9 cellular contexts compared by ENCODE assay signal in the genomic region with DNA sequence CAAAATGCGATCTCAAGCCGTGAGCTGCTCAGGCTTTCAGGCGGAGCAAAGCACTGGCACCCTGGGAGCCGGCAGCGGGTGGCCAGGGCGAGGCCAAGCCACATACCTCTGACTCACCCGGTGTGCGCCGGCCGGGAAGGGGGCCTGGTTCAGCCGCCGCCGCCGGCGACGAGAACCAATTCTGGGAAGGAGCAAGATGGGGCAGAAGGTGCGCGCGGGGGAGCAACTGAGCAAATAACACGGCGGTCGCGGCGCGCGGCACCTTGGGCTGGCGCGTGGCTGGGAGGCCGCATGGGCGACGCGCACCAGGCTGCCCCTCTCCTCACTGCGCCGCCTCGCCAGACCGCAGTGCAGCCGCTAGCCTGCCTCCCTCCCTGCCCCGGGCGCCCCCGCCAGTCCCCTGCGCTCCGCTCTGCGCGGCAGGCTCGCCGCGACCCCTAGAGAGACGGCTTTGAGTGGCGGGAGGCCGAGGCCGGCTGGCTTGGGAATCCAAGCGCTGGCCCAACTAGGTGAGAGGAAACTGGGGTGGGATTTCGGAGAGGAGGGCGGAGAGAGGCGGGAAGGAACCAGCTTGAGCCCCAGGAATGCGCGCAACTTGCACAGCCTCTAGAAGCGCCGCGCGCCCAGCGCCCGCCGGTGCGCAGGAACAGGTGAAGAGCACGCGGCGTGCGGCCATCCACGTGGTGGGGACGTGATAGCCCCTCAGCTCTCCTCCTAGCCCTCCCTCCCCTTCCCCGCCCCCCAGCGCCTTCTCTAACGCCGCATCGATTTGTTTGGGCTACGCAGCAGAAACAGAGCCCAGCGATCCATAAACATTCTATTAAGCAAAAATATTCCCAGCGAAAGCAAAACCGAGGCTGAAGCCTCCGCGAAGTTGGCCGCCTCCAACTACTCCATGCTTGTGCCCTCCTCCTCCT. TPM values are rescaled to one million over a fixed set of nuclear protein-coding genes. Genes with fewer than 3 reads are reported as not detected.
DNase-seq lines count a peak whose midpoint lies in the region; ATAC-seq and TF ChIP-seq lines count a peak whose summit lies in the region.
"Had no signal": no experiment of that assay in that cellular context is flagged by ENCODE, and none has a peak within 500 bp of the region (broad histone marks: within the 10 kb centered on the region; RNA-seq: fewer than 3 reads in every experiment).

No MANE protein-coding gene starts in this region.

- H3K27ac ChIP-seq in cingulate gyrus (ENCODE audit: low read depth, low read length): peak overlapping the region; percentile 65
- H3K27ac ChIP-seq in lung (ENCODE audit: low read depth in 1 of 2, low read length in 1 of 2): peak overlapping the region; percentile 13 to 89
- peak overlapping the region; percentile 58 to 93 (median 86) for H3K27ac ChIP-seq in tibial nerve
- H3K27ac ChIP-seq: KMS-11 had no signal

- H3K4me1 ChIP-seq in lung (ENCODE audit: control insufficient read depth in 2 of 2, insufficient read depth in 2 of 2, low read length in 2 of 2): peaks cover 4 to 7% of the 10 kb centered on the region in 2 donors
- peaks cover 0 to 65% (median 19%) of the 10 kb centered on the region in 4 donors for H3K4me1 ChIP-seq in tibial nerve

- no peak for TF ChIP-seq CTCF in lung (IDR thresholded peaks at IDR 0.05; ENCODE audit: control extremely low read depth, extremely low read depth)
- TF ChIP-seq CTCF in tibial nerve (IDR thresholded peaks at IDR 0.05): no peak

- DNase-seq in Caki2 (ENCODE audit: low read depth): peak; percentile 81
- peak; percentile 53 to 66 for DNase-seq in NCI-H446 (lab: John Stamatoyannopoulos, UW)
- DNase-seq in lung (ENCODE audit: low spot score): peak; percentile 56
- no peak for DNase-seq in tibial nerve (ENCODE audit: low spot score in 2 of 2)
- no peak for DNase-seq in globus pallidus (ENCODE audit: low spot score)
- DNase-seq in SIG-M5 treated with dmso at 0.1 percent for 504 hours (lab: John Stamatoyannopoulos, UW; ENCODE audit: unreplicated experiment): no peak

- peak in 1 of 2 donors; percentile 31 for TF ChIP-seq EP300 in tibial nerve (IDR thresholded peaks at IDR 0.05)

- H3K36me3 ChIP-seq in lung (ENCODE audit: control insufficient read depth in 2 of 2, insufficient read depth in 2 of 2, low read length in 2 of 2): no peaks in the 10 kb centered on the region
- no peaks in the 10 kb centered on the region for H3K36me3 ChIP-seq in tibial nerve

- H3K4me3 ChIP-seq in lung: peak overlapping the region; percentile 74
- H3K4me3 ChIP-seq in tibial nerve: peak overlapping the region; percentile 54 to 94 (median 68)

- in situ Hi-C loops in Caki2 (cut with HindIII; ENCODE audit: low pct_unique_long_range_greater_than_20kb, low sequenced_read_pairs): no loop called here

- H3K9me3 ChIP-seq in lung (ENCODE audit: control insufficient read depth in 2 of 2, insufficient read depth in 1 of 2, low read length in 1 of 2) (no peaks in the 10 kb centered on the region), tibial nerve (no peaks in the 10 kb centered on the region)

- ATAC-seq in lung (ENCODE audit: insufficient read depth, low FRiP score): peak; percentile 56
- ATAC-seq in GM19455 (IDR thresholded peaks at IDR 0.05; ENCODE audit: unreplicated experiment): no peak

- 1% methylated on average over 80 to 83 of the region's 83 CpGs for WGBS in lung, 2 donors
- 1 to 2% methylated on average over 32 to 74 of the region's 83 CpGs for WGBS in tibial nerve, 2 donors

- H3K27me3 ChIP-seq in lung (ENCODE audit: control insufficient read depth, insufficient read depth) (no peaks in the 10 kb centered on the region), tibial nerve (no peaks in the 10 kb centered on the region)

- no peak for TF ChIP-seq POLR2A in tibial nerve (IDR thresholded peaks at IDR 0.05)

RNA-seq across cellular contexts. Expression of gene NRP2, which starts 3.3 kb away (rescaled TPM):
- total RNA-seq in Caki2 (2014; rRNA removed; shearing (Covaris generic); ENCODE audit: low replicate concordance): 60.0 and 69.1 TPM in 2 replicates
- 100 to 1,000 TPM in 1 of 2 donors, 10 to 100 TPM in 1; 87.8 to 125 TPM for total RNA-seq in lung
- polyA plus RNA-seq in lung: 10 to 100 TPM; 20.4 to 38.5 TPM
- total RNA-seq in tibial nerve: 100 to 1,000 TPM; 128 to 196 (median 176) TPM

Comparison
In these comparisons a context has a peak if more than half of its experiments do, and no peak if none do; other contexts are left out.
1. DNase-seq: peak in Caki2 (single experiment), NCI-H446 (2 of 2) and lung (single experiment); none in tibial nerve (0 of 2), globus pallidus (single experiment) and SIG-M5 treated with dmso at 0.1 percent for 504 hours (single experiment).
2. Peak in every context shown above with its lines, with median percentiles within 50 percentile points of each other: H3K27ac ChIP-seq.